In the genomic region with DNA sequence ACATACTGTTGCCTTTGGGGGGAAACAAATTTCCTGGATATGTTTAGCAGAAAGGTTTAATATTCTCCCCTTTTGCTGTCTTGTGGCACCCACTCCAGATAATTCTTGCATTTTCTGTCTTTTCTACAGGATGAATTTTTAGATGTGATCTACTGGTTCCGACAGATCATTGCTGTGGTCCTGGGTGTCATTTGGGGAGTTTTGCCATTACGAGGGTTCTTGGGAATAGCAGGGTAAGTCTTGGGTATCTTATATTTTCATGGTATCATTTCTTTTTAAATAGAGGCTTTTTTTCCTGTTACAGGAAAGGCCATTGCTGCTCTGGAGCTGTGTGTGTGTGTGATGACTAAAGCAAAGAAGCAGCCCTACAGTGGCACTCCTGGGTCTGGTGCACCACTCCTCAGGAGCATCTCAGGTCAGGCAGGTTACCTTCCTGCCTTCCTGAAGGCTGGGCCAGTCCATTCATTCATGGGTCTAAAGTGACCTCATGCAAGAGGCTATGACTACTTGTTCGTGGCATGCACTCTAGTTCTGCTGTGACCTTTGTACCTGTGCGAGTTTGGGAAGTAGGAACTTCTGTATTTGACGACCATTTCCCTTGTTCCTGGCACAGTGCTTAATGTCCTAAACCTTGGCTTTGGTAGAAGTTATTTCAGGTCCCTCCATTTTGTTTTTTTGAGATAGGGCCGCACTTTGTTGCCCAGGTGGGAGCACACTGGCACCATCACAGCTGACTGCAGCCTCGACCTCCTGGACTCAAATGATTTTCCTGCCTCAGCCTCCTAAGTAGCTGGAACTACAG, we compare ENCODE assay signal across 10 cellular contexts. TPM values are rescaled to one million over a fixed set of nuclear protein-coding genes. Genes with fewer than 3 reads are reported as not detected.
DNase-seq lines count a peak whose midpoint lies in the region; ATAC-seq, FAIRE-seq and TF ChIP-seq lines count a peak whose summit lies in the region.
"Had no signal": no experiment of that assay in that cellular context is flagged by ENCODE, and none has a peak within 500 bp of the region (broad histone marks: within the 10 kb centered on the region; RNA-seq: fewer than 3 reads in every experiment).

No MANE protein-coding gene starts in this region.

- no peaks in the 10 kb centered on the region for H3K27me3 ChIP-seq in bronchial epithelial cell (ENCODE audit: control insufficient read depth, insufficient read depth, low read length)

- H3K27me3 Mint-ChIP-seq in Calu3 (ENCODE audit: unreplicated experiment) (no peaks in the 10 kb centered on the region), neural crest cell (ENCODE audit: low read depth) (no peaks in the 10 kb centered on the region)

- H3K9me3 Mint-ChIP-seq in Calu3 (ENCODE audit: low read depth, unreplicated experiment) (no peaks in the 10 kb centered on the region), neural crest cell (no peaks in the 10 kb centered on the region)

- peak overlapping the region; percentile 98 for H3K4me3 ChIP-seq in LNCaP clone FGC (ENCODE audit: low read depth, low read length)
- H3K4me3 ChIP-seq in bronchial epithelial cell (ENCODE audit: low read depth, low read length): no peak overlapping the region

- CTCF ChIA-PET in Calu3 (lab: Charles Lee): interaction anchor here (0.6 to 0.7 kb wide), 4 partner anchors 14 to 190 kb away, joined by 3 read pairs; no protein-coding TSS in a partner anchor

- peaks cover 17% of the 10 kb centered on the region for H3K36me3 ChIP-seq in bronchial epithelial cell (ENCODE audit: control insufficient read depth, insufficient read depth, low read length)

- peak overlapping the region; percentile 99 for H3K4me3 Mint-ChIP-seq in Calu3 (ENCODE audit: low read depth, unreplicated experiment)
- H3K4me3 Mint-ChIP-seq in neural crest cell: peak overlapping the region; percentile 97

- no peak for FAIRE-seq in bronchial epithelial cell (lab: Jason Lieb, UNC)
- FAIRE-seq: GM12891 had no signal

- H3K36me3 Mint-ChIP-seq in Calu3 (ENCODE audit: insufficient read depth, unreplicated experiment) (peaks cover 85% of the 10 kb centered on the region), neural crest cell (ENCODE audit: low read depth) (peaks cover 7% of the 10 kb centered on the region)

- no TSS peak for BruUV-seq in Calu3 (replicated peaks; lab: Mats Ljungman, UMichigan)

- no peak for TF ChIP-seq CTCF in Calu3 (IDR thresholded peaks at IDR 0.05; ENCODE audit: unreplicated experiment)
- no peak for TF ChIP-seq CTCF in LNCaP clone FGC (IDR thresholded peaks at IDR 0.05; ENCODE audit: control insufficient read depth, extremely low read depth, insufficient read depth)
- no peak for TF ChIP-seq CTCF in bronchial epithelial cell (IDR thresholded peaks at IDR 0.05; ENCODE audit: insufficient read depth, low read length, severe bottlenecking)
- no peak for TF ChIP-seq CTCF in neural crest cell (conservative IDR thresholded peaks at IDR 0.05)
- no peak for TF ChIP-seq CTCF in GM10266 (IDR thresholded peaks at IDR 0.05; ENCODE audit: control insufficient read depth, insufficient read depth, low read depth, missing control alignments)

- DNase-seq in Calu3 (peak; percentile 66), LNCaP clone FGC (ENCODE audit: low read depth) (no peak), bronchial epithelial cell (ENCODE audit: low read depth) (peak; percentile 35), neural crest cell (ENCODE audit: low read depth, low spot score) (no peak), GM10266 (ENCODE audit: extremely low spot score) (no peak), C1 segment of cervical spinal cord (lab: John Stamatoyannopoulos, UW) (no peak)
- DNase-seq: NCI-H524 had no signal

- intact Hi-C loops in Calu3 (cut with micrococcal nuclease; ENCODE audit: unreplicated experiment): loop anchor here (5.0 kb wide), 1 partner anchor 50 kb away; no protein-coding TSS in a partner anchor

- H3K4me1 Mint-ChIP-seq in Calu3 (ENCODE audit: low read depth, unreplicated experiment) (peaks cover 39% of the 10 kb centered on the region), neural crest cell (peaks cover 21% of the 10 kb centered on the region)

- ATAC-seq in GM19397 (IDR thresholded peaks at IDR 0.05; ENCODE audit: unreplicated experiment) (no peak), GM21723 (IDR thresholded peaks at IDR 0.05; ENCODE audit: unreplicated experiment) (no peak)

- H3K27ac Mint-ChIP-seq in Calu3 (ENCODE audit: unreplicated experiment) (peak overlapping the region; percentile 72), neural crest cell (ENCODE audit: unreplicated experiment) (peak overlapping the region; percentile 35)

RNA-seq across cellular contexts. Expression of a gene that starts 2.2 kb away (rescaled TPM):
- total RNA-seq in Calu3 (2022) (235 and 250 TPM in 2 replicates), bronchial epithelial cell (105 and 120 TPM in 2 replicates), neural crest cell (76.2 and 78.1 TPM in 2 replicates)

RNA-seq across cellular contexts. Expression of a gene that starts 34.4 kb away (rescaled TPM):
- total RNA-seq in Calu3 (2022): 39.4 and 48.9 TPM in 2 replicates
- total RNA-seq in bronchial epithelial cell: 1.9 and 8.2 TPM in 2 replicates
- total RNA-seq in neural crest cell: 73.8 and 76.4 TPM in 2 replicates

RNA-seq across cellular contexts. Expression of a gene that starts 38.2 kb away (rescaled TPM):
- not detected in 2 replicates for total RNA-seq in Calu3 (2022)
- not detected in 2 replicates for total RNA-seq in bronchial epithelial cell
- total RNA-seq in neural crest cell: 0.16 TPM in 1 of 2 replicates, not detected in the other

Comparison
In these comparisons a context has a peak if more than half of its experiments do, and no peak if none do; other contexts are left out.
1. DNase-seq: peak in Calu3 (single experiment) and bronchial epithelial cell (single experiment); none in LNCaP clone FGC (single experiment), neural crest cell (single experiment), GM10266 (single experiment) and C1 segment of cervical spinal cord (0 of 14).